Comparison of ENCODE assay signal across 23 cellular contexts in genomic region chr2:181398000-181398399, GRCh38.
"Had no signal": no experiment of that assay in that cellular context is flagged by ENCODE, and none has a peak within 500 bp of the region (broad histone marks: within the 10 kb centered on the region; RNA-seq: fewer than 3 reads in every experiment).

No MANE protein-coding gene starts in this region.

- H3K27me3 ChIP-seq: brain microvascular endothelial cell, cardiac muscle cell had no signal

- H3K4me3 ChIP-seq: cardiac muscle cell had no signal

- FAIRE-seq: RCC 7860 had no signal

- ATAC-seq: activated CD8-positive, alpha-beta T cell treated with anti-CD3 and anti-CD28 coated beads, Interleukin-2, amount 10 ng/mL, durations not matched to agents 7 days and 5 days; PC-3; T-helper 17 cell; WTC11 had no signal

- H3K27ac ChIP-seq: brain microvascular endothelial cell, cardiac muscle cell had no signal

- H3K36me3 ChIP-seq: brain microvascular endothelial cell, cardiac muscle cell had no signal

- DNase-seq: activated CD4-positive, alpha-beta T cell treated with anti-CD3 and anti-CD28 coated beads for 48 hours; activated CD4-positive, alpha-beta T cell treated with anti-CD3 and anti-CD28 coated beads, Interleukin-2, amount 50 U/mL, for 4 hours; activated CD4-positive, CD25-positive, alpha-beta regulatory T cell treated with anti-CD3 and anti-CD28 coated beads, Interleukin-2, amount 50 U/mL, for 72 hours; activated CD8-positive, alpha-beta memory T cell treated with anti-CD3 and anti-CD28 coated beads, Interleukin-2, amount 50 U/mL, for 48 hours; activated CD8-positive, alpha-beta T cell treated with anti-CD3 and anti-CD28 coated beads, Interleukin-2, amount 10 ng/mL, durations not matched to agents 7 days and 5 days; activated effector memory CD4-positive, alpha-beta T cell treated with anti-CD3 and anti-CD28 coated beads, Interleukin-2, amount 50 U/mL, for 16 hours; activated naive CD4-positive, alpha-beta T cell treated with anti-CD3 and anti-CD28 coated beads for 36 hours; activated T-cell treated with anti-CD3 and anti-CD28 coated beads, Interleukin-2, amount 50 U/mL, for 1 hour; amygdala; brain microvascular endothelial cell; NCI-H1092 treated with DMSO at 0.1 percent for 48 hours; NCI-H1417 treated with DMSO at 0.1 percent for 48 hours; NCI-H1694; NCI-H2029; NCI-H446; NCI-H524; PC-3; SIG-M5; T-helper 17 cell; T-helper 9 cell had no signal
